Comparison of ENCODE assay signal across 25 cellular contexts in genomic region chr14:63277784-63278183, GRCh38. TPM values are rescaled to one million over a fixed set of nuclear protein-coding genes. Genes with fewer than 3 reads are reported as not detected.
A peak's percentile ranks its signal among the peaks of the same experiment; 100 is the strongest.
DNase-seq lines count a peak whose midpoint lies in the region; TF ChIP-seq lines count a peak whose summit lies in the region.
"Had no signal": no experiment of that assay in that cellular context is flagged by ENCODE, and none has a peak within 500 bp of the region (broad histone marks: within the 10 kb centered on the region; RNA-seq: fewer than 3 reads in every experiment).

No MANE protein-coding gene starts in this region.

- WGBS in suprapubic skin: 41% methylated on average over 1 of the region's 1 CpG

- DNase-seq in NCI-H510A treated with DMSO at 0.1 percent for 48 hours (lab: John Stamatoyannopoulos, UW) (peak; percentile 34), NCI-H510A (lab: John Stamatoyannopoulos, UW) (no peak), NCI-H187 treated with DMSO at 0.1 percent for 48 hours (lab: John Stamatoyannopoulos, UW) (peak; percentile 62), NCI-H774 (lab: John Stamatoyannopoulos, UW) (peak; percentile 59), suprapubic skin (ENCODE audit: low spot score in 2 of 2) (no peak), retina (no peak), NOMO-1 treated with DMSO at 0.1 percent for 48 hours (lab: John Stamatoyannopoulos, UW; ENCODE audit: unreplicated experiment) (no peak)
- DNase-seq: AML-193; Calu3; CD8-positive, alpha-beta memory T cell; DND-41; H7; HFFc6; MM.1S; NCI-H1694; NCI-H446; SHP77 treated with DMSO at 0.1 percent for 48 hours; SW 1271; T-helper 17 cell had no signal

- no peaks in the 10 kb centered on the region for H3K27me3 ChIP-seq in suprapubic skin

- no peak for TF ChIP-seq POLR2A in suprapubic skin (IDR thresholded peaks at IDR 0.05)

- no peak for TF ChIP-seq EP300 in suprapubic skin (IDR thresholded peaks at IDR 0.05)

- TF ChIP-seq CTCF in suprapubic skin (IDR thresholded peaks at IDR 0.05): no peak

- H3K4me1 ChIP-seq in suprapubic skin: peaks cover 14% of the 10 kb centered on the region

- no peaks in the 10 kb centered on the region for H3K9me3 ChIP-seq in suprapubic skin

- H3K36me3 ChIP-seq in suprapubic skin: no peaks in the 10 kb centered on the region

- H3K27ac ChIP-seq in suprapubic skin: no peak overlapping the region
- H3K27ac ChIP-seq: C4-2B, RWPE1, SK-N-MC had no signal

- no peak overlapping the region for H3K4me3 ChIP-seq in suprapubic skin
- H3K4me3 ChIP-seq: GM12878, K562, SK-N-MC had no signal

RNA-seq across cellular contexts. Expression of gene GPHB5, which starts 41.0 kb away (rescaled TPM):
- total RNA-seq in suprapubic skin: not detected
- total RNA-seq: A172; Calu3; CD8-positive, alpha-beta memory T cell; GM12878; H7; HFFc6; K562; T-helper 17 cell had no signal

Comparison
In these comparisons a context has a peak if more than half of its experiments do, and no peak if none do; other contexts are left out.
1. DNase-seq: peak in NCI-H510A treated with DMSO at 0.1 percent for 48 hours (single experiment), NCI-H187 treated with DMSO at 0.1 percent for 48 hours (single experiment) and NCI-H774 (single experiment); none in NCI-H510A (single experiment), suprapubic skin (0 of 2), retina (single experiment) and NOMO-1 treated with DMSO at 0.1 percent for 48 hours (single experiment).